ENCODE assay signal across 9 cellular contexts in the genomic region with DNA sequence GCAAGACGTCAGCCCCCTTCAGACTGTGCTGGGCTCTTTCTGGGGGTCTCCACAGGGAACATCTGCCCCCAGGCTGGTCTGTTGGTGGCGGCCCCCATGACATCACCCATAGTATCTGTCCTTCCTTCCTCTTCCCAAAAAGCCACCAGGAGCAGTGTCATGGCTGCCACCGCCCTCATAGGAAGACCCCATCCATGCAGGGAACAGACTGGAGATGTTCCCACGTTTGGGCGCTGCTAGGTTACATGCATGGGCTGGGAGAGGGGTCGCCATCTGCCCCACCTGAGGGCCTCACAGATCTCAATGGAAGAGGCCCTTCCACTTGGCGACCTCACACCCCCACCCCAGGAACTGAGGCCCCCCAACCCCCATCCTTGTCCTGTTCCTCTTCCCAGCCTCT. TPM values are rescaled to one million over a fixed set of nuclear protein-coding genes. Genes with fewer than 3 reads are reported as not detected.
"Had no signal": no experiment of that assay in that cellular context is flagged by ENCODE, and none has a peak within 500 bp of the region (broad histone marks: within the 10 kb centered on the region; RNA-seq: fewer than 3 reads in every experiment).

No MANE protein-coding gene starts in this region.

- H3K4me3 ChIP-seq: GM12878 had no signal

- DNase-seq: GDM1, GF-D8 had no signal

- FAIRE-seq: G401.6, GM12878, GM12891, GM12892, GM18507, GM19239 had no signal

RNA-seq across cellular contexts. Expression of a gene that starts 5.1 kb away (rescaled TPM):
- total RNA-seq: G401, GM12878 had no signal
- polyA plus RNA-seq: GM12878 had no signal
